ENCODE assay signal across 28 cellular contexts in genomic region chr1:243447844-243448243, GRCh38.
DNase-seq lines count a peak whose midpoint lies in the region; TF ChIP-seq lines count a peak whose summit lies in the region.
"Had no signal": no experiment of that assay in that cellular context is flagged by ENCODE, and none has a peak within 500 bp of the region (broad histone marks: within the 10 kb centered on the region; RNA-seq: fewer than 3 reads in every experiment).

No MANE protein-coding gene starts in this region.

- CTCF ChIA-PET in activated CD4-positive, alpha-beta memory T cell treated with anti-CD3 and anti-CD28 coated beads, Interleukin-2, amount 10 ng/mL, durations not matched to agents 7 days and 5 days (lab: Charles Lee) = interaction anchor here (0.8 to 1.0 kb wide), 2 partner anchors 9 to 11 kb away, joined by 3 read pairs; no protein-coding TSS in a partner anchor
- CTCF ChIA-PET in activated CD4-positive, alpha-beta memory T cell treated with anti-CD3 and anti-CD28 coated beads for 36 hours (lab: Charles Lee) = no interaction called here
- CTCF ChIA-PET in A673 (lab: Charles Lee) = no interaction called here

- POLR2A ChIA-PET in activated CD4-positive, alpha-beta memory T cell treated with anti-CD3 and anti-CD28 coated beads, Interleukin-2, amount 10 ng/mL, durations not matched to agents 7 days and 5 days (lab: Charles Lee) = no interaction called here
- POLR2A ChIA-PET in activated CD4-positive, alpha-beta memory T cell treated with anti-CD3 and anti-CD28 coated beads for 36 hours (lab: Charles Lee) = no interaction called here
- POLR2A ChIA-PET in A673 (lab: Charles Lee; ENCODE audit: low non-redundant PET) = no interaction called here

- H3K9me2 ChIP-seq in hepatocyte (replicated peaks; ENCODE audit: insufficient read depth) = no peaks in the 10 kb centered on the region

- H3K9me3 Mint-ChIP-seq in activated CD4-positive, alpha-beta memory T cell treated with anti-CD3 and anti-CD28 coated beads, Interleukin-2, amount 10 ng/mL, durations not matched to agents 7 days and 5 days = no peaks in the 10 kb centered on the region
- H3K9me3 Mint-ChIP-seq in activated CD4-positive, alpha-beta memory T cell treated with anti-CD3 and anti-CD28 coated beads for 36 hours = no peaks in the 10 kb centered on the region
- H3K9me3 Mint-ChIP-seq in CD14-positive monocyte (no peaks in the 10 kb centered on the region), progenitor cell of endocrine pancreas (ENCODE audit: low read depth) (no peaks in the 10 kb centered on the region)
- H3K9me3 Mint-ChIP-seq: stimulated activated naive B cell treated with anti-CD40 and anti-IgM and Interleukin-4, amounts not matched to agents 10 μg/mL and 1 μg/mL and 100 μg/mL, for 72 hours had no signal

- no TSS peak for BruUV-seq in A673 (replicated peaks; lab: Mats Ljungman, UMichigan)

- no peaks in the 10 kb centered on the region for H4K20me1 ChIP-seq in hepatocyte (ENCODE audit: insufficient read depth, poor library complexity, severe bottlenecking)

- H3K27ac Mint-ChIP-seq in activated CD4-positive, alpha-beta memory T cell treated with anti-CD3 and anti-CD28 coated beads, Interleukin-2, amount 10 ng/mL, durations not matched to agents 7 days and 5 days = peak overlapping the region; percentile 7
- no peak overlapping the region for H3K27ac Mint-ChIP-seq in activated CD4-positive, alpha-beta memory T cell treated with anti-CD3 and anti-CD28 coated beads for 36 hours
- H3K27ac Mint-ChIP-seq in CD14-positive monocyte = peak overlapping the region; percentile 79 to 92 (median 88)
- peak overlapping the region; percentile 38 for H3K27ac Mint-ChIP-seq in progenitor cell of endocrine pancreas
- H3K27ac Mint-ChIP-seq: stimulated activated naive B cell treated with anti-CD40 and anti-IgM and Interleukin-4, amounts not matched to agents 10 μg/mL and 1 μg/mL and 100 μg/mL, for 72 hours had no signal

- H3K27ac ChIP-seq in A673 (ENCODE audit: low read depth, low read length, poor library complexity, severe bottlenecking) (no peak overlapping the region), hepatocyte (no peak overlapping the region)
- H3K27ac ChIP-seq: A549, lower lobe of right lung, parathyroid adenoma, vagina had no signal

- H3K4me3 ChIP-seq in epithelial cell of esophagus (ENCODE audit: low read length) (no peak overlapping the region), A673 (ENCODE audit: low read depth, low read length, poor library complexity, severe bottlenecking) (no peak overlapping the region), hepatocyte (no peak overlapping the region)
- H3K4me3 ChIP-seq: A549, lower lobe of right lung, vagina had no signal

- no peak overlapping the region for H2AFZ ChIP-seq in hepatocyte
- H2AFZ ChIP-seq: parathyroid adenoma had no signal

- no peak overlapping the region for H3K4me2 ChIP-seq in hepatocyte
- H3K4me2 ChIP-seq: A549 had no signal

- no peaks in the 10 kb centered on the region for H3K36me3 Mint-ChIP-seq in activated CD4-positive, alpha-beta memory T cell treated with anti-CD3 and anti-CD28 coated beads, Interleukin-2, amount 10 ng/mL, durations not matched to agents 7 days and 5 days (ENCODE audit: low read depth)
- no peaks in the 10 kb centered on the region for H3K36me3 Mint-ChIP-seq in activated CD4-positive, alpha-beta memory T cell treated with anti-CD3 and anti-CD28 coated beads for 36 hours
- peaks cover 2 to 14% of the 10 kb centered on the region in 2 donors for H3K36me3 Mint-ChIP-seq in CD14-positive monocyte
- H3K36me3 Mint-ChIP-seq in progenitor cell of endocrine pancreas (ENCODE audit: insufficient read depth) = no peaks in the 10 kb centered on the region

- no peak for DNase-seq in activated CD4-positive, alpha-beta memory T cell treated with anti-CD3 and anti-CD28 coated beads, Interleukin-2, amount 10 ng/mL, durations not matched to agents 7 days and 5 days
- DNase-seq in activated CD4-positive, alpha-beta memory T cell treated with anti-CD3 and anti-CD28 coated beads for 36 hours = no peak
- no peak for DNase-seq in CD14-positive monocyte (ENCODE audit: low spot score)
- peak; percentile 47 for DNase-seq in epithelial cell of esophagus (ENCODE audit: low read depth)
- DNase-seq in progenitor cell of endocrine pancreas (ENCODE audit: low spot score, unreplicated experiment) = no peak
- no peak for DNase-seq in NCI-H774 (lab: John Stamatoyannopoulos, UW)
- no peak for DNase-seq in A673 (ENCODE audit: low spot score)
- DNase-seq in hepatocyte (ENCODE audit: low spot score) = no peak
- DNase-seq: activated CD4-positive, alpha-beta T cell treated with anti-CD3 and anti-CD28 coated beads, Interleukin-2, amount 50 U/mL, for 4 hours; activated effector memory CD4-positive, alpha-beta T cell treated with anti-CD3 and anti-CD28 coated beads, Interleukin-2, amount 50 U/mL, for 16 hours; activated T-cell treated with anti-CD3 and anti-CD28 coated beads for 4 hours; BE2C; Caco-2; GF-D8; glutamatergic neuron; GOT3; lower lobe of right lung; NCI-H1048; NCI-H187; NCI-H2171 treated with DMSO at 0.1 percent for 48 hours; NCI-H524; SHP77; stimulated activated CD4-positive, alpha-beta T cell treated with anti-CD3 and anti-CD28 coated beads, Interleukin-12 subunit alpha, Interleukin-12 subunit beta, amount 100 ng/mL, for 4 hours; stimulated activated CD4-positive, alpha-beta T cell treated with anti-CD3 and anti-CD28 coated beads, Interleukin-4, amount 100 ng/mL, for 4 hours; stimulated activated naive B cell treated with anti-CD40 and anti-IgM and Interleukin-4, amounts not matched to agents 10 μg/mL and 1 μg/mL and 100 μg/mL, for 72 hours had no signal

- H3K9me3 ChIP-seq in A673 (ENCODE audit: low read depth, low read length, poor library complexity, severe bottlenecking) = no peaks in the 10 kb centered on the region
- no peaks in the 10 kb centered on the region for H3K9me3 ChIP-seq in hepatocyte (ENCODE audit: low read depth)
- H3K9me3 ChIP-seq: A549, BE2C, Caco-2, lower lobe of right lung, vagina had no signal

- WGBS in hepatocyte (ENCODE audit: low lambda C conversion rate, missing lambda C conversion rate) = 90% methylated on average over 4 of the region's 4 CpGs

- intact Hi-C loops in activated CD4-positive, alpha-beta memory T cell treated with anti-CD3 and anti-CD28 coated beads for 36 hours (cut with micrococcal nuclease) = no loop called here
- intact Hi-C loops in CD14-positive monocyte (cut with micrococcal nuclease) (no loop called here), A673 (cut with micrococcal nuclease; ENCODE audit: unreplicated experiment) (no loop called here)

- TF ChIP-seq CTCF in CD14-positive monocyte (IDR thresholded peaks at IDR 0.05) = no peak
- TF ChIP-seq CTCF in epithelial cell of esophagus (IDR thresholded peaks at IDR 0.05; ENCODE audit: insufficient read depth, low read depth, low read length, missing control alignments) = no peak
- no peak for TF ChIP-seq CTCF in progenitor cell of endocrine pancreas (IDR thresholded peaks at IDR 0.05; ENCODE audit: unreplicated experiment)
- TF ChIP-seq CTCF in A673 (conservative IDR thresholded peaks at IDR 0.05; ENCODE audit: low read depth, low read length) = no peak
- TF ChIP-seq CTCF in hepatocyte (IDR thresholded peaks at IDR 0.05; ENCODE audit: poor library complexity) = no peak

- no peak overlapping the region for H3K4me3 Mint-ChIP-seq in activated CD4-positive, alpha-beta memory T cell treated with anti-CD3 and anti-CD28 coated beads, Interleukin-2, amount 10 ng/mL, durations not matched to agents 7 days and 5 days
- H3K4me3 Mint-ChIP-seq in activated CD4-positive, alpha-beta memory T cell treated with anti-CD3 and anti-CD28 coated beads for 36 hours = no peak overlapping the region
- no peak overlapping the region for H3K4me3 Mint-ChIP-seq in CD14-positive monocyte
- H3K4me3 Mint-ChIP-seq in progenitor cell of endocrine pancreas (ENCODE audit: low read depth) = no peak overlapping the region
- H3K4me3 Mint-ChIP-seq: stimulated activated naive B cell treated with anti-CD40 and anti-IgM and Interleukin-4, amounts not matched to agents 10 μg/mL and 1 μg/mL and 100 μg/mL, for 72 hours had no signal

- H3K4me1 ChIP-seq in A673 (ENCODE audit: insufficient read depth, low read length, poor library complexity, severe bottlenecking) (peaks cover 3% of the 10 kb centered on the region), hepatocyte (ENCODE audit: insufficient read depth) (no peaks in the 10 kb centered on the region)
- H3K4me1 ChIP-seq: A549, Caco-2, parathyroid adenoma had no signal

- H3K4me1 Mint-ChIP-seq in activated CD4-positive, alpha-beta memory T cell treated with anti-CD3 and anti-CD28 coated beads, Interleukin-2, amount 10 ng/mL, durations not matched to agents 7 days and 5 days = peaks cover 12% of the 10 kb centered on the region
- no peaks in the 10 kb centered on the region for H3K4me1 Mint-ChIP-seq in activated CD4-positive, alpha-beta memory T cell treated with anti-CD3 and anti-CD28 coated beads for 36 hours (ENCODE audit: low read depth)
- H3K4me1 Mint-ChIP-seq in CD14-positive monocyte (peaks cover 56% of the 10 kb centered on the region), progenitor cell of endocrine pancreas (ENCODE audit: low read depth) (no peaks in the 10 kb centered on the region)

- H3K27me3 ChIP-seq in A673 (replicated peaks; ENCODE audit: insufficient read depth, low read depth, low read length, poor library complexity) = no peaks in the 10 kb centered on the region
- H3K27me3 ChIP-seq in hepatocyte = no peaks in the 10 kb centered on the region
- H3K27me3 ChIP-seq: BE2C, vagina had no signal

- no peaks in the 10 kb centered on the region for H3K27me3 Mint-ChIP-seq in activated CD4-positive, alpha-beta memory T cell treated with anti-CD3 and anti-CD28 coated beads, Interleukin-2, amount 10 ng/mL, durations not matched to agents 7 days and 5 days
- no peaks in the 10 kb centered on the region for H3K27me3 Mint-ChIP-seq in activated CD4-positive, alpha-beta memory T cell treated with anti-CD3 and anti-CD28 coated beads for 36 hours
- H3K27me3 Mint-ChIP-seq in CD14-positive monocyte (ENCODE audit: low read depth in 3 of 3) (peaks cover 0 to 2% (median 2%) of the 10 kb centered on the region in 3 donors), progenitor cell of endocrine pancreas (no peaks in the 10 kb centered on the region)
- H3K27me3 Mint-ChIP-seq: stimulated activated naive B cell treated with anti-CD40 and anti-IgM and Interleukin-4, amounts not matched to agents 10 μg/mL and 1 μg/mL and 100 μg/mL, for 72 hours had no signal

- H3K79me2 ChIP-seq in hepatocyte = no peaks in the 10 kb centered on the region
- H3K79me2 ChIP-seq: parathyroid adenoma had no signal

- no peaks in the 10 kb centered on the region for H3K36me3 ChIP-seq in A673 (ENCODE audit: insufficient read depth, low read length, poor library complexity, severe bottlenecking)
- no peaks in the 10 kb centered on the region for H3K36me3 ChIP-seq in hepatocyte (replicated peaks; ENCODE audit: insufficient read depth, low read depth)
- H3K36me3 ChIP-seq: BE2C, vagina had no signal
